In genomic region chr16:3837851-3838564, GRCh38 we compare ENCODE assay signal across 24 cellular contexts.
"Had no signal": no experiment of that assay in that cellular context is flagged by ENCODE, and none has a peak within 500 bp of the region (broad histone marks: within the 10 kb centered on the region; RNA-seq: fewer than 3 reads in every experiment).

No MANE protein-coding gene starts in this region.

- DNase-seq: activated CD4-positive, alpha-beta T cell treated with anti-CD3 and anti-CD28 coated beads for 1 hour; activated CD4-positive, alpha-beta T cell treated with anti-CD3 and anti-CD28 coated beads, Interleukin-2, amount 50 U/mL, for 1 hour; activated CD8-positive, alpha-beta T cell treated with anti-CD3 and anti-CD28 coated beads, Interleukin-2, amount 10 ng/mL, durations not matched to agents 7 days and 5 days; activated gamma-delta T cell; activated naive CD4-positive, alpha-beta T cell treated with anti-CD3 and anti-CD28 coated beads, Interleukin-2, amount 50 U/mL, for 16 hours; activated naive CD8-positive, alpha-beta T cell treated with anti-CD3 and anti-CD28 coated beads, Interleukin-2, amount 50 U/mL, for 24 hours; caudate nucleus; dermis blood vessel endothelial cell; effector CD8-positive, alpha-beta T cell; erythroblast; foreskin keratinocyte; kidney; natural killer cell; posterior cingulate gyrus; stimulated activated CD4-positive, alpha-beta T cell treated with anti-CD3 and anti-CD28 coated beads, Interleukin-2, amount 100 ng/mL, for 48 hours; stimulated activated CD8-positive, alpha-beta memory T cell treated with anti-CD3 and anti-CD28 coated beads, Interleukin-4, amount 100 ng/mL, for 48 hours; stimulated activated naive B cell treated with anti-CD40 and anti-IgM and Interleukin-4, amounts not matched to agents 10 μg/mL and 1 μg/mL and 100 μg/mL, for 72 hours; T-helper 1 cell; T-helper 9 cell had no signal

- H3K27ac Mint-ChIP-seq: activated CD8-positive, alpha-beta T cell treated with anti-CD3 and anti-CD28 coated beads, Interleukin-2, amount 10 ng/mL, durations not matched to agents 7 days and 5 days; activated naive CD8-positive, alpha-beta T cell treated with anti-CD3 and anti-CD28 coated beads, Interleukin-2, amount 50 U/mL, for 24 hours; activated T-helper 1 cell treated with anti-CD3 and anti-CD28 coated beads, Interleukin-12 subunit alpha, Interleukin-12 subunit beta, Interleukin-2, Interleukin-4 antibody, amounts not matched to agents 30 ng/mL and 10 ng/mL and 1 ng/mL, durations not matched to agents 14 hours and 24 hours and 36 hours; natural killer cell; stimulated activated naive B cell treated with anti-CD40 and anti-IgM and Interleukin-4, amounts not matched to agents 10 μg/mL and 1 μg/mL and 100 μg/mL, for 72 hours; type B pancreatic cell had no signal

- H3K36me3 Mint-ChIP-seq: natural killer cell had no signal

- H3K4me3 Mint-ChIP-seq: activated CD8-positive, alpha-beta T cell treated with anti-CD3 and anti-CD28 coated beads, Interleukin-2, amount 10 ng/mL, durations not matched to agents 7 days and 5 days; activated naive CD8-positive, alpha-beta T cell treated with anti-CD3 and anti-CD28 coated beads, Interleukin-2, amount 50 U/mL, for 24 hours; activated T-helper 1 cell treated with anti-CD3 and anti-CD28 coated beads, Interleukin-12 subunit alpha, Interleukin-12 subunit beta, Interleukin-2, Interleukin-4 antibody, amounts not matched to agents 30 ng/mL and 10 ng/mL and 1 ng/mL, durations not matched to agents 14 hours and 24 hours and 36 hours; brain; natural killer cell; stimulated activated naive B cell treated with anti-CD40 and anti-IgM and Interleukin-4, amounts not matched to agents 10 μg/mL and 1 μg/mL and 100 μg/mL, for 72 hours; type B pancreatic cell had no signal

- H3K4me3 ChIP-seq: lung had no signal

- H3K9me3 Mint-ChIP-seq: natural killer cell, type B pancreatic cell had no signal

- H3K27ac ChIP-seq: foreskin keratinocyte had no signal

- H3K27me3 ChIP-seq: foreskin keratinocyte had no signal

- H3K27me3 Mint-ChIP-seq: activated naive CD8-positive, alpha-beta T cell treated with anti-CD3 and anti-CD28 coated beads, Interleukin-2, amount 50 U/mL, for 24 hours; brain; stimulated activated naive B cell treated with anti-CD40 and anti-IgM and Interleukin-4, amounts not matched to agents 10 μg/mL and 1 μg/mL and 100 μg/mL, for 72 hours; type B pancreatic cell had no signal

- ATAC-seq: activated CD8-positive, alpha-beta T cell treated with anti-CD3 and anti-CD28 coated beads, Interleukin-2, amount 10 ng/mL, durations not matched to agents 7 days and 5 days; activated naive CD8-positive, alpha-beta T cell treated with anti-CD3 and anti-CD28 coated beads, Interleukin-2, amount 50 U/mL, for 24 hours; foreskin keratinocyte; natural killer cell; sciatic nerve; stimulated activated naive B cell treated with anti-CD40 and anti-IgM and Interleukin-4, amounts not matched to agents 10 μg/mL and 1 μg/mL and 100 μg/mL, for 72 hours had no signal
